ENCODE assay signal across 24 cellular contexts in genomic region chr10:128525936-128526335, GRCh38.
"Had no signal": no experiment of that assay in that cellular context is flagged by ENCODE, and none has a peak within 500 bp of the region (broad histone marks: within the 10 kb centered on the region; RNA-seq: fewer than 3 reads in every experiment).

No MANE protein-coding gene starts in this region.

- H3K4me3 ChIP-seq: left lung, lung, psoas muscle, right lobe of liver, smooth muscle cell, thoracic aorta, tibial artery, uterus had no signal

- H3K9me3 ChIP-seq: left lung, psoas muscle, right lobe of liver, thoracic aorta, tibial artery, uterus had no signal

- H3K4me1 ChIP-seq: left lung, parathyroid adenoma, right lobe of liver, tibial artery, uterus had no signal

- ATAC-seq: left colon; left lung; natural killer cell; psoas muscle; right lobe of liver; stimulated activated memory B cell treated with anti-CD40 and anti-IgM and Interleukin-4, amounts not matched to agents 10 μg/mL and 1 μg/mL and 100 μg/mL, for 72 hours; stimulated activated naive CD8-positive, alpha-beta T cell treated with anti-CD3 and anti-CD28 coated beads, Interleukin-15, amount 100 ng/mL, for 72 hours had no signal

- H3K27me3 ChIP-seq: right lobe of liver, uterus had no signal

- H3K9me3 Mint-ChIP-seq: mesothelial cell of epicardium; natural killer cell; stimulated activated memory B cell treated with anti-CD40 and anti-IgM and Interleukin-4, amounts not matched to agents 10 μg/mL and 1 μg/mL and 100 μg/mL, for 72 hours; stimulated activated naive CD8-positive, alpha-beta T cell treated with anti-CD3 and anti-CD28 coated beads, Interleukin-15, amount 100 ng/mL, for 72 hours had no signal

- H3K27me3 Mint-ChIP-seq: stimulated activated memory B cell treated with anti-CD40 and anti-IgM and Interleukin-4, amounts not matched to agents 10 μg/mL and 1 μg/mL and 100 μg/mL, for 72 hours had no signal

- H2AFZ ChIP-seq: parathyroid adenoma had no signal

- H3K36me3 Mint-ChIP-seq: immature natural killer cell; mesothelial cell of epicardium; naive B cell; natural killer cell; stimulated activated memory B cell treated with anti-CD40 and anti-IgM and Interleukin-4, amounts not matched to agents 10 μg/mL and 1 μg/mL and 100 μg/mL, for 72 hours; type B pancreatic cell had no signal

- DNase-seq: immature natural killer cell; kidney; left colon; left lung; mesendoderm; naive B cell; natural killer cell; psoas muscle; right lobe of liver; stimulated activated CD4-positive, alpha-beta T cell treated with anti-CD3 and anti-CD28 coated beads, Interleukin-1b, Interleukin-23, amount 100 ng/mL, for 48 hours; stimulated activated CD4-positive, alpha-beta T cell treated with anti-CD3 and anti-CD28 coated beads, Interleukin-2, amount 100 ng/mL, for 48 hours; stimulated activated CD4-positive, alpha-beta T cell treated with anti-CD3 and anti-CD28 coated beads, Interleukin-4, amount 100 ng/mL, for 4 hours; stimulated activated CD8-positive, alpha-beta memory T cell treated with anti-CD3 and anti-CD28 coated beads, Interleukin-4, amount 100 ng/mL, for 48 hours; stimulated activated naive CD4-positive, alpha-beta T cell treated with Interleukin-2 at 50 U/mL for 16 hours; stimulated activated naive CD8-positive, alpha-beta T cell treated with anti-CD3 and anti-CD28 coated beads, Interleukin-15, amount 100 ng/mL, for 72 hours; tibial artery; uterus had no signal

- H3K27ac Mint-ChIP-seq: immature natural killer cell; mesothelial cell of epicardium; naive B cell; natural killer cell; stimulated activated memory B cell treated with anti-CD40 and anti-IgM and Interleukin-4, amounts not matched to agents 10 μg/mL and 1 μg/mL and 100 μg/mL, for 72 hours; stimulated activated naive CD8-positive, alpha-beta T cell treated with anti-CD3 and anti-CD28 coated beads, Interleukin-15, amount 100 ng/mL, for 72 hours; type B pancreatic cell had no signal

- H3K4me1 Mint-ChIP-seq: immature natural killer cell; naive B cell; natural killer cell; stimulated activated memory B cell treated with anti-CD40 and anti-IgM and Interleukin-4, amounts not matched to agents 10 μg/mL and 1 μg/mL and 100 μg/mL, for 72 hours; stimulated activated naive CD8-positive, alpha-beta T cell treated with anti-CD3 and anti-CD28 coated beads, Interleukin-15, amount 100 ng/mL, for 72 hours had no signal

- H3K4me2 ChIP-seq: smooth muscle cell had no signal

- H3K4me3 Mint-ChIP-seq: immature natural killer cell; mesothelial cell of epicardium; naive B cell; natural killer cell; stimulated activated memory B cell treated with anti-CD40 and anti-IgM and Interleukin-4, amounts not matched to agents 10 μg/mL and 1 μg/mL and 100 μg/mL, for 72 hours; stimulated activated naive CD8-positive, alpha-beta T cell treated with anti-CD3 and anti-CD28 coated beads, Interleukin-15, amount 100 ng/mL, for 72 hours had no signal

- H3K36me3 ChIP-seq: left lung, right lobe of liver, thoracic aorta, tibial artery, uterus had no signal

- H3K27ac ChIP-seq: left lung, parathyroid adenoma, psoas muscle, right lobe of liver, thoracic aorta, tibial artery, uterus had no signal

- H3K79me2 ChIP-seq: parathyroid adenoma had no signal
